9 cellular contexts compared by ENCODE assay signal in the genomic region with DNA sequence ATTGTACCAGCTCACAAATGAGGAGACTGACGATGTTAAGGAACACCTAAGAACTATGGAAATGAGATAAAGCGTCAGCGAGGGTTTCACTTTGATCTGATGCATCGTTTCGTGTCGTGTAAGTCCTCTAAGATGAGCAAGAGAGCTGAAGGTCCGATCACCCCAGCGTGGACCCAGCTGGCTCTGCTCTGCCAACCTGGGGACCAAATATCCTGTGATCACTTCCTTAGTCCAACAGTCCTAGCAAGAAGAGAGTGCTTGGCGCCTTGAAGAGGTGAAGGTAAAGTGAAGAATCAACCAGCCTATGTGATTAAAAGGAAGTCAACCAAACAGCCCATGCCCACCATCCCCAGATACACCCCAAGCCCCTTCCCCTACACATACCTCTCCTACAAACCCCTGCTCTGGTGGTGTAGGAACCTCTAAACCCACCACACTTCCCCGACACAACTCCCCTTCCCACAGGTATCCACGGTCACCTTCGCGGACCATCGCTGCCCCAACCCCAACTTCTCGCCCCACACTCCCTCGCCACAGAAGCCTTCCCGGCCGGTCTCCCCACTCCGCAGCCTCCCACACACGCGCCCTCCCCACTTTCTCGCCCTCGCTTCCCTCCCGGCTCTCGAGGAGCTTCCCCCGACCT. TPM values are rescaled to one million over a fixed set of nuclear protein-coding genes. Genes with fewer than 3 reads are reported as not detected.
DNase-seq lines count a peak whose midpoint lies in the region; FAIRE-seq and TF ChIP-seq lines count a peak whose summit lies in the region.
"Had no signal": no experiment of that assay in that cellular context is flagged by ENCODE, and none has a peak within 500 bp of the region (broad histone marks: within the 10 kb centered on the region; RNA-seq: fewer than 3 reads in every experiment).

No MANE protein-coding gene starts in this region.

- FAIRE-seq in urothelium cell line (lab: Jason Lieb, UNC) = no peak
- FAIRE-seq: A204.1 had no signal

- no peaks in the 10 kb centered on the region for H3K27me3 Mint-ChIP-seq in activated CD4-positive, alpha-beta T cell treated with anti-CD3 and anti-CD28 coated beads, Interleukin-2, amount 10 ng/mL, durations not matched to agents 7 days and 5 days
- H3K27me3 Mint-ChIP-seq in neural progenitor cell (ENCODE audit: insufficient read depth, low read depth) = peaks cover 4% of the 10 kb centered on the region

- H3K4me3 ChIP-seq in HUES6 (ENCODE audit: low read depth, low read length) = peak overlapping the region; percentile 97
- peak overlapping the region; percentile 95 for H3K4me3 ChIP-seq in neural progenitor cell

- H3K27ac ChIP-seq in HUES6 (ENCODE audit: low read depth, low read length) = peak overlapping the region; percentile 100
- peak overlapping the region; percentile 99 for H3K27ac ChIP-seq in neural progenitor cell

- peaks cover 6% of the 10 kb centered on the region for H3F3A ChIP-seq in neural progenitor cell (ENCODE audit: low read depth)

- DNase-seq in DMS53 (lab: John Stamatoyannopoulos, UW) = peak; percentile 57
- DNase-seq in DMS53 treated with DMSO at 0.1 percent for 48 hours (lab: John Stamatoyannopoulos, UW; ENCODE audit: unreplicated experiment) = no peak
- peak; percentile 29 for DNase-seq in activated CD4-positive, alpha-beta T cell treated with anti-CD3 and anti-CD28 coated beads, Interleukin-2, amount 10 ng/mL, durations not matched to agents 7 days and 5 days
- peak; percentile 73 to 77 for DNase-seq in erythroblast (lab: John Stamatoyannopoulos, UW)
- DNase-seq in neural progenitor cell (ENCODE audit: low spot score) = peak; percentile 20
- DNase-seq in urothelium cell line (ENCODE audit: low spot score) = peak; percentile 20
- DNase-seq in NCI-H2171 (lab: John Stamatoyannopoulos, UW) = no peak

- peak overlapping the region; percentile 83 for H2AFZ ChIP-seq in neural progenitor cell (replicated peaks)

- peak overlapping the region; percentile 91 for H3K4me3 Mint-ChIP-seq in activated CD4-positive, alpha-beta T cell treated with anti-CD3 and anti-CD28 coated beads, Interleukin-2, amount 10 ng/mL, durations not matched to agents 7 days and 5 days
- peak overlapping the region; percentile 96 for H3K4me3 Mint-ChIP-seq in neural progenitor cell

- H3K9me3 Mint-ChIP-seq in activated CD4-positive, alpha-beta T cell treated with anti-CD3 and anti-CD28 coated beads, Interleukin-2, amount 10 ng/mL, durations not matched to agents 7 days and 5 days = no peaks in the 10 kb centered on the region
- no peaks in the 10 kb centered on the region for H3K9me3 Mint-ChIP-seq in neural progenitor cell

- H3K9ac ChIP-seq in HUES6 (ENCODE audit: low read length) = peak overlapping the region; percentile 100
- peak overlapping the region; percentile 98 for H3K9ac ChIP-seq in neural progenitor cell

- TF ChIP-seq POLR2A in erythroblast (IDR thresholded peaks at IDR 0.05; ENCODE audit: low read length) = peak; percentile 38

- peaks cover 32% of the 10 kb centered on the region for H3K4me1 Mint-ChIP-seq in activated CD4-positive, alpha-beta T cell treated with anti-CD3 and anti-CD28 coated beads, Interleukin-2, amount 10 ng/mL, durations not matched to agents 7 days and 5 days
- peaks cover 19% of the 10 kb centered on the region for H3K4me1 Mint-ChIP-seq in neural progenitor cell

- TF ChIP-seq CTCF in neural progenitor cell (IDR thresholded peaks at IDR 0.05) = no peak

- H3K4me1 ChIP-seq in HUES6 (ENCODE audit: control insufficient read depth, insufficient read depth, low read length) = peaks cover 15% of the 10 kb centered on the region
- H3K4me1 ChIP-seq in neural progenitor cell = peaks cover 13% of the 10 kb centered on the region

- CTCF ChIA-PET in activated CD4-positive, alpha-beta T cell treated with anti-CD3 and anti-CD28 coated beads, Interleukin-2, amount 10 ng/mL, durations not matched to agents 7 days and 5 days (lab: Charles Lee) = interaction anchor here (0.6 to 1.6 kb wide), 9 partner anchors 10 to 88 kb away, joined by 3 to 7 read pairs (median 3); partner anchors contain the start of gene DHTKD1

- H4K20me1 ChIP-seq in neural progenitor cell (ENCODE audit: low read depth) = peaks cover 17% of the 10 kb centered on the region

- H3K9me3 ChIP-seq in HUES6 (ENCODE audit: control insufficient read depth, insufficient read depth, low read depth, low read length) (no peaks in the 10 kb centered on the region), neural progenitor cell (ENCODE audit: low read depth) (no peaks in the 10 kb centered on the region)

- H3K79me2 ChIP-seq in neural progenitor cell (ENCODE audit: low read depth) = peaks cover 57% of the 10 kb centered on the region

- H3K4me2 ChIP-seq in neural progenitor cell = peak overlapping the region; percentile 81

- H3K36me3 ChIP-seq in HUES6 (ENCODE audit: control insufficient read depth, insufficient read depth, low read length) (no peaks in the 10 kb centered on the region), neural progenitor cell (no peaks in the 10 kb centered on the region)

- H3K27ac Mint-ChIP-seq in activated CD4-positive, alpha-beta T cell treated with anti-CD3 and anti-CD28 coated beads, Interleukin-2, amount 10 ng/mL, durations not matched to agents 7 days and 5 days = peak overlapping the region; percentile 100
- H3K27ac Mint-ChIP-seq in neural progenitor cell = peak overlapping the region; percentile 98

- H3K27me3 ChIP-seq in HUES6 (ENCODE audit: control insufficient read depth, insufficient read depth, low read length) = no peaks in the 10 kb centered on the region
- no peaks in the 10 kb centered on the region for H3K27me3 ChIP-seq in neural progenitor cell

- POLR2A ChIA-PET in activated CD4-positive, alpha-beta T cell treated with anti-CD3 and anti-CD28 coated beads, Interleukin-2, amount 10 ng/mL, durations not matched to agents 7 days and 5 days (lab: Charles Lee) = interaction anchor here (1.2 kb wide), 1 partner anchor 9 kb away, joined by 3 read pairs; no protein-coding TSS in a partner anchor

- peaks cover 12% of the 10 kb centered on the region for H3K36me3 Mint-ChIP-seq in activated CD4-positive, alpha-beta T cell treated with anti-CD3 and anti-CD28 coated beads, Interleukin-2, amount 10 ng/mL, durations not matched to agents 7 days and 5 days (ENCODE audit: low read depth)
- no peaks in the 10 kb centered on the region for H3K36me3 Mint-ChIP-seq in neural progenitor cell

RNA-seq across cellular contexts. Expression of gene UPF2, which starts 0.7 kb away (rescaled TPM):
- total RNA-seq in activated CD4-positive, alpha-beta T cell treated with anti-CD3 and anti-CD28 coated beads, Interleukin-2, amount 10 ng/mL, durations not matched to agents 7 days and 5 days = 10 to 100 TPM; 31.3 to 39.2 TPM
- total RNA-seq in neural progenitor cell (ENCODE audit: low replicate concordance) = 19.6 and 33.2 TPM in 2 replicates

RNA-seq across cellular contexts. Expression of gene DHTKD1, which starts 26.9 kb away (rescaled TPM):
- 10 to 100 TPM; 19.8 to 20.2 TPM for total RNA-seq in activated CD4-positive, alpha-beta T cell treated with anti-CD3 and anti-CD28 coated beads, Interleukin-2, amount 10 ng/mL, durations not matched to agents 7 days and 5 days
- 53.9 and 62.0 TPM in 2 replicates for total RNA-seq in neural progenitor cell (ENCODE audit: low replicate concordance)

Comparison
In these comparisons a context has a peak if more than half of its experiments do, and no peak if none do; other contexts are left out.
1. DNase-seq: peak in DMS53 (single experiment), activated CD4-positive, alpha-beta T cell treated with anti-CD3 and anti-CD28 coated beads, Interleukin-2, amount 10 ng/mL, durations not matched to agents 7 days and 5 days (single experiment), erythroblast (2 of 2), neural progenitor cell (single experiment) and urothelium cell line (single experiment); none in DMS53 treated with DMSO at 0.1 percent for 48 hours (single experiment) and NCI-H2171 (single experiment).